ENCODE assay signal across 8 cellular contexts in genomic region chr5:96963267-96963666, GRCh38. TPM values are rescaled to one million over a fixed set of nuclear protein-coding genes. Genes with fewer than 3 reads are reported as not detected.
A peak's percentile ranks its signal among the peaks of the same experiment; 100 is the strongest.
DNase-seq lines count a peak whose midpoint lies in the region; ATAC-seq and TF ChIP-seq lines count a peak whose summit lies in the region.

No MANE protein-coding gene starts in this region.

- POLR2A ChIA-PET in activated CD8-positive, alpha-beta T cell treated with anti-CD3 and anti-CD28 coated beads for 36 hours (lab: Charles Lee), result interaction anchor here (0.6 to 2.0 kb wide), 6 partner anchors 15 to 155 kb away, joined by 3 to 8 read pairs (median 5); partner anchors contain the start of genes ERAP1 and LNPEP

- DNase-seq in CD14-positive monocyte (ENCODE audit: low spot score) (no peak), right atrium auricular region (ENCODE audit: low spot score) (peak; percentile 88), tibial nerve (ENCODE audit: low spot score in 2 of 2) (peak; percentile 22 to 43), dedifferentiated amniotic fluid mesenchymal stem cell (ENCODE audit: extremely low spot score) (no peak), NCI-H774 (lab: John Stamatoyannopoulos, UW) (no peak)
- peak; percentile 68 for DNase-seq in activated CD8-positive, alpha-beta T cell treated with anti-CD3 and anti-CD28 coated beads for 36 hours

- TF ChIP-seq POLR2A in tibial nerve (IDR thresholded peaks at IDR 0.05), result no peak

- H3K27me3 ChIP-seq in right atrium auricular region, result no peaks in the 10 kb centered on the region
- no peaks in the 10 kb centered on the region for H3K27me3 ChIP-seq in tibial nerve

- 29 to 31% methylated on average over 3 of the region's 3 CpGs for WGBS in tibial nerve, 2 donors

- H3K27ac Mint-ChIP-seq in CD14-positive monocyte, result peak overlapping the region in 5 of 7 donors; percentile 28 to 89 (median 68)
- peak overlapping the region; percentile 95 for H3K27ac Mint-ChIP-seq in activated CD8-positive, alpha-beta T cell treated with anti-CD3 and anti-CD28 coated beads for 36 hours

- TF ChIP-seq CTCF in CD14-positive monocyte (IDR thresholded peaks at IDR 0.05) (no peak), right atrium auricular region (IDR thresholded peaks at IDR 0.05) (no peak), tibial nerve (IDR thresholded peaks at IDR 0.05) (no peak)
- TF ChIP-seq CTCF in activated CD8-positive, alpha-beta T cell treated with anti-CD3 and anti-CD28 coated beads for 36 hours (IDR thresholded peaks at IDR 0.05), result no peak

- H3K27ac ChIP-seq in right atrium auricular region, result peak overlapping the region; percentile 54 to 60
- peak overlapping the region in 3 of 4 donors; percentile 13 to 63 (median 49) for H3K27ac ChIP-seq in tibial nerve

- ATAC-seq in GM19372 (IDR thresholded peaks at IDR 0.05; ENCODE audit: low read depth, unreplicated experiment) (peak; percentile 58), HG03565 (IDR thresholded peaks at IDR 0.05; ENCODE audit: unreplicated experiment) (peak; percentile 26)
- ATAC-seq in activated CD8-positive, alpha-beta T cell treated with anti-CD3 and anti-CD28 coated beads for 36 hours, result peak; percentile 78

- peaks cover 8 to 22% of the 10 kb centered on the region in 2 donors for H3K36me3 Mint-ChIP-seq in CD14-positive monocyte
- H3K36me3 Mint-ChIP-seq in activated CD8-positive, alpha-beta T cell treated with anti-CD3 and anti-CD28 coated beads for 36 hours (ENCODE audit: low read depth), result peaks cover 19% of the 10 kb centered on the region

- CTCF ChIA-PET in activated CD8-positive, alpha-beta T cell treated with anti-CD3 and anti-CD28 coated beads for 36 hours (lab: Charles Lee), result interaction anchor here (0.8 to 1.3 kb wide), 5 partner anchors 12 to 94 kb away, joined by 3 to 4 read pairs (median 4); no protein-coding TSS in a partner anchor

- H3K4me3 ChIP-seq in right atrium auricular region, result no peak overlapping the region
- no peak overlapping the region for H3K4me3 ChIP-seq in tibial nerve

- no peak overlapping the region for H3K4me3 Mint-ChIP-seq in CD14-positive monocyte
- H3K4me3 Mint-ChIP-seq in activated CD8-positive, alpha-beta T cell treated with anti-CD3 and anti-CD28 coated beads for 36 hours, result peak overlapping the region; percentile 68

- no peaks in the 10 kb centered on the region for H3K9me3 Mint-ChIP-seq in CD14-positive monocyte
- peaks cover 7% of the 10 kb centered on the region for H3K9me3 Mint-ChIP-seq in activated CD8-positive, alpha-beta T cell treated with anti-CD3 and anti-CD28 coated beads for 36 hours

- H3K9me3 ChIP-seq in right atrium auricular region, result no peaks in the 10 kb centered on the region
- no peaks in the 10 kb centered on the region for H3K9me3 ChIP-seq in tibial nerve

- H3K36me3 ChIP-seq in right atrium auricular region (no peaks in the 10 kb centered on the region), tibial nerve (no peaks in the 10 kb centered on the region)

- H3K4me1 ChIP-seq in right atrium auricular region (peaks cover 0 to 42% of the 10 kb centered on the region in 2 donors), tibial nerve (peaks cover 0 to 43% (median 20%) of the 10 kb centered on the region in 4 donors)

- peaks cover 0 to 2% (median 0%) of the 10 kb centered on the region in 3 donors for H3K27me3 Mint-ChIP-seq in CD14-positive monocyte (ENCODE audit: low read depth in 3 of 3)
- H3K27me3 Mint-ChIP-seq in activated CD8-positive, alpha-beta T cell treated with anti-CD3 and anti-CD28 coated beads for 36 hours, result no peaks in the 10 kb centered on the region

- H3K4me1 Mint-ChIP-seq in CD14-positive monocyte, result peaks cover 56% of the 10 kb centered on the region
- peaks cover 77% of the 10 kb centered on the region for H3K4me1 Mint-ChIP-seq in activated CD8-positive, alpha-beta T cell treated with anti-CD3 and anti-CD28 coated beads for 36 hours (ENCODE audit: low read depth)

- no peak for TF ChIP-seq EP300 in tibial nerve (IDR thresholded peaks at IDR 0.05)

- intact Hi-C loops in CD14-positive monocyte (cut with micrococcal nuclease), result no loop called here
- intact Hi-C loops in activated CD8-positive, alpha-beta T cell treated with anti-CD3 and anti-CD28 coated beads for 36 hours (cut with micrococcal nuclease), result no loop called here

RNA-seq across cellular contexts. Expression of gene LNPEP, which starts 27.4 kb away (rescaled TPM):
- polyA plus RNA-seq in CD14-positive monocyte, result 10 to 100 TPM; 14.5 to 22.5 TPM
- total RNA-seq in activated CD8-positive, alpha-beta T cell treated with anti-CD3 and anti-CD28 coated beads for 36 hours, result 10 to 100 TPM; 51.2 to 53.7 TPM
- total RNA-seq in right atrium auricular region (10 to 100 TPM; 50.2 to 60.0 TPM), tibial nerve (10 to 100 TPM; 40.4 to 71.8 (median 51.3) TPM)

Comparison
In these comparisons a context has a peak if more than half of its experiments do, and no peak if none do; other contexts are left out.
1. DNase-seq: peak in activated CD8-positive, alpha-beta T cell treated with anti-CD3 and anti-CD28 coated beads for 36 hours (single experiment), right atrium auricular region (single experiment) and tibial nerve (2 of 2); none in CD14-positive monocyte (single experiment), dedifferentiated amniotic fluid mesenchymal stem cell (single experiment) and NCI-H774 (single experiment).
2. ATAC-seq: peak in every context shown above with its lines; median percentile 78 in activated CD8-positive, alpha-beta T cell treated with anti-CD3 and anti-CD28 coated beads for 36 hours; 58 in GM19372; 26 in HG03565.